13 cellular contexts compared by ENCODE assay signal in the genomic region with DNA sequence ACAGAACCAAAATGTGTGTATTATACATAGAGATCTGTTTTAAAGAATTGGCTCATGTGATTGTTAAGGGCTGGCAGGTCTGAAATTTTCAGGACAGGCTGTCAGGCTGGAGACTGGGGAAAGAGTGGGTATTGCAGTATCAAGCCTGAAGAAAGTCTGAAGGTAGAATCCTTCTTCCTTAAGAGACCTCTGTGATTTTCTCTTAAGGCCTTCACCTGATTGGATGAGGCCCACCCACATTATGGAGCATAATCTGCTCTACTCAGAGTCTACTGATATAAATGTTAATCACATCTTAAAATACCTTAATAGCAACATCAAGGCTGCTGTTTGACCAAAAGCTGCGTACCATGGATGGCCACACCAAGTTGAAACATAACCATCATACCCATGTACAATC. TPM values are rescaled to one million over a fixed set of nuclear protein-coding genes. Genes with fewer than 3 reads are reported as not detected.
DNase-seq lines count a peak whose midpoint lies in the region; ATAC-seq and TF ChIP-seq lines count a peak whose summit lies in the region.
"Had no signal": no experiment of that assay in that cellular context is flagged by ENCODE, and none has a peak within 500 bp of the region (broad histone marks: within the 10 kb centered on the region; RNA-seq: fewer than 3 reads in every experiment).

No MANE protein-coding gene starts in this region.

- no peaks in the 10 kb centered on the region for H3K9me2 ChIP-seq in HCT116 (ENCODE audit: insufficient read depth)

- H3K27me3 ChIP-seq in HCT116 (ENCODE audit: insufficient read depth, low read length) (no peaks in the 10 kb centered on the region), WERI-Rb-1 (ENCODE audit: insufficient read depth, low read depth, severe bottlenecking) (no peaks in the 10 kb centered on the region), esophagus squamous epithelium (no peaks in the 10 kb centered on the region), subcutaneous abdominal adipose tissue (ENCODE audit: control insufficient read depth in 5 of 5, insufficient read depth in 4 of 5, low read length in 5 of 5) (no peaks in the 10 kb centered on the region)
- H3K27me3 ChIP-seq: BLaER1, SJCRH30 had no signal

- H3K4me2 ChIP-seq in HCT116 (ENCODE audit: low read length), result peak overlapping the region; percentile 66; the same call in 1 of the 2 replicates
- H3K4me2 ChIP-seq: BLaER1 had no signal

- intact Hi-C loops in HCT116 (cut with micrococcal nuclease), result no loop called here
- intact Hi-C loops in esophagus squamous epithelium (cut with DNase I), result no loop called here

- H3K9me3 ChIP-seq in HCT116 (ENCODE audit: control insufficient read depth in 1 of 2, insufficient read depth in 1 of 2, low read depth in 1 of 2, low read length in 2 of 2), result no peaks in the 10 kb centered on the region
- H3K9me3 ChIP-seq in WERI-Rb-1 (ENCODE audit: severe bottlenecking), result no peaks in the 10 kb centered on the region
- no peaks in the 10 kb centered on the region for H3K9me3 ChIP-seq in esophagus squamous epithelium
- no peaks in the 10 kb centered on the region for H3K9me3 ChIP-seq in subcutaneous abdominal adipose tissue (ENCODE audit: control insufficient read depth in 5 of 5, low read length in 5 of 5)
- H3K9me3 ChIP-seq: BLaER1, SJCRH30 had no signal

- H3K27ac ChIP-seq in HCT116 (ENCODE audit: low read depth, low read length), result no peak overlapping the region
- H3K27ac ChIP-seq in WERI-Rb-1, result peak overlapping the region; percentile 36; the same call in 1 of the 2 replicates
- H3K27ac ChIP-seq in esophagus squamous epithelium, result peak overlapping the region; percentile 24 to 66 (median 40)
- peak overlapping the region; percentile 45 for H3K27ac ChIP-seq in subcutaneous abdominal adipose tissue (ENCODE audit: low read depth, low read length)
- H3K27ac ChIP-seq: BLaER1, SJCRH30 had no signal

- CTCF ChIA-PET in HCT116 (lab: Charles Lee), result interaction anchor here (1.2 to 1.9 kb wide), 2 partner anchors 43 to 44 kb away, joined by 4 to 6 read pairs; partner anchors contain the start of gene HINT3

- RAD21 ChIA-PET in HCT116 (lab: Charles Lee; ENCODE audit: low non-redundant PET in 1 of 2, low total read pairs in 2 of 2, uncharacterized antibody in 2 of 2, unreplicated experiment in 2 of 2), result no interaction called here

- no TSS peak for BruUV-seq in HCT116 (replicated peaks; lab: Mats Ljungman, UMichigan)

- TF ChIP-seq POLR2A in HCT116 (IDR thresholded peaks at IDR 0.05; ENCODE audit: borderline replicate concordance, extremely low read depth, insufficient read depth, insufficient read length) (no peak), esophagus squamous epithelium (IDR thresholded peaks at IDR 0.05) (no peak)

- H3K9ac ChIP-seq in HCT116 (ENCODE audit: low read length) (no peak overlapping the region), subcutaneous abdominal adipose tissue (ENCODE audit: low read length in 5 of 5) (peak overlapping the region in 2 of 5 donors; percentile 27 to 53)
- H3K9ac ChIP-seq: BLaER1 had no signal

- DNase-seq in HCT116 (ENCODE audit: low read depth, low spot score) (no peak), WERI-Rb-1 (no peak), esophagus squamous epithelium (lab: John Stamatoyannopoulos, UW) (no peak), T-helper 1 cell (no peak), GF-D8 (lab: John Stamatoyannopoulos, UW) (no peak), dermis blood vessel endothelial cell (no peak)
- DNase-seq: NCI-H1436, NCI-H2029 treated with DMSO at 0.1 percent for 48 hours, NCI-H510A treated with DMSO at 0.1 percent for 48 hours had no signal

- 100% methylated on average over 1 of the region's 1 CpG for WGBS in esophagus squamous epithelium, 2 donors

- no peaks in the 10 kb centered on the region for H4K20me1 ChIP-seq in HCT116 (ENCODE audit: insufficient read depth)
- H4K20me1 ChIP-seq: BLaER1 had no signal

- no peak for ATAC-seq in HCT116
- no peak for ATAC-seq in HG02678 (IDR thresholded peaks at IDR 0.05; ENCODE audit: unreplicated experiment)

- no peak for TF ChIP-seq RAD21 in HCT116 (IDR thresholded peaks at IDR 0.05; ENCODE audit: low read depth)

- no peak overlapping the region for H2AFZ ChIP-seq in HCT116 (ENCODE audit: low read depth, low read length, poor library complexity, severe bottlenecking)

- POLR2A ChIA-PET in HCT116 (lab: Charles Lee), result no interaction called here

- TF ChIP-seq CTCF in HCT116 (IDR thresholded peaks at IDR 0.05 in 2 of 3, conservative IDR thresholded peaks at IDR 0.05 in 1 of 3; ENCODE audit: borderline replicate concordance in 1 of 3, insufficient read depth in 1 of 3, low read depth in 2 of 3, low read length in 2 of 3) (no peak), WERI-Rb-1 (IDR thresholded peaks at IDR 0.05; ENCODE audit: low read depth, low read length) (no peak), esophagus squamous epithelium (IDR thresholded peaks at IDR 0.05) (no peak)

- H3K4me3 ChIP-seq in HCT116 (replicated peaks in 1 of 2; ENCODE audit: low read depth in 1 of 2, low read length in 2 of 2) (no peak overlapping the region), WERI-Rb-1 (ENCODE audit: low read depth, low read length) (no peak overlapping the region), esophagus squamous epithelium (no peak overlapping the region), subcutaneous abdominal adipose tissue (ENCODE audit: low read depth in 1 of 5, low read length in 5 of 5) (no peak overlapping the region)
- H3K4me3 ChIP-seq: BLaER1, SJCRH30 had no signal

- H3K4me1 ChIP-seq in HCT116 (ENCODE audit: control insufficient read depth in 1 of 2, insufficient read depth in 2 of 2, low read length in 2 of 2) (peaks cover 8 to 16% of the 10 kb centered on the region in 2 experiments; a peak in 3 of 4 replicates), esophagus squamous epithelium (peaks cover 0 to 26% (median 10%) of the 10 kb centered on the region in 3 donors), subcutaneous abdominal adipose tissue (ENCODE audit: control insufficient read depth in 5 of 5, insufficient read depth in 5 of 5, low read length in 5 of 5) (peaks cover 0 to 9% (median 4%) of the 10 kb centered on the region in 5 donors)
- H3K4me1 ChIP-seq: BLaER1 had no signal

- H3K36me3 ChIP-seq in HCT116 (ENCODE audit: control insufficient read depth in 1 of 2, insufficient read depth in 2 of 2, low read length in 2 of 2) (no peaks in the 10 kb centered on the region), WERI-Rb-1 (no peaks in the 10 kb centered on the region), esophagus squamous epithelium (peaks cover 0 to 44% (median 0%) of the 10 kb centered on the region in 3 donors), subcutaneous abdominal adipose tissue (ENCODE audit: control insufficient read depth in 5 of 5, insufficient read depth in 5 of 5, low read length in 5 of 5) (peaks cover 27 to 47% (median 33%) of the 10 kb centered on the region in 5 donors)
- H3K36me3 ChIP-seq: SJCRH30 had no signal

- no peaks in the 10 kb centered on the region for H3K79me2 ChIP-seq in HCT116 (ENCODE audit: insufficient read depth, low read length)

TF ChIP-seq in HCT116, 20 proteins besides CTCF, POLR2A, EP300 and RAD21:
- no peak for TF ChIP-seq ZFX (IDR thresholded peaks at IDR 0.05)
- no peak for TF ChIP-seq SP1 (IDR thresholded peaks at IDR 0.05; ENCODE audit: low read depth)
- TF ChIP-seq MAX (IDR thresholded peaks at IDR 0.05), result no peak
- TF ChIP-seq JUND (IDR thresholded peaks at IDR 0.05), result no peak
- no peak for TF ChIP-seq YY1 (IDR thresholded peaks at IDR 0.05; ENCODE audit: extremely low read depth, insufficient replicate concordance, low read depth, low read length)
- TF ChIP-seq SRF (IDR thresholded peaks at IDR 0.05; ENCODE audit: low read depth), result no peak
- TF ChIP-seq SIN3A (IDR thresholded peaks at IDR 0.05; ENCODE audit: low read depth), result no peak
- no peak for TF ChIP-seq CBX3 (IDR thresholded peaks at IDR 0.05; ENCODE audit: low read depth)
- no peak for TF ChIP-seq EZH2 (IDR thresholded peaks at IDR 0.05)
- no peak for TF ChIP-seq FOSL1 (IDR thresholded peaks at IDR 0.05; ENCODE audit: low read depth)
- no peak for TF ChIP-seq TCF7L2 (IDR thresholded peaks at IDR 0.05; ENCODE audit: borderline replicate concordance, extremely low read depth, insufficient read depth, insufficient read length)

RNA-seq across cellular contexts. Expression of gene HINT3, which starts 43.4 kb away (rescaled TPM):
- total RNA-seq in HCT116 (2021; ENCODE audit: unreplicated experiment) (12.7 TPM), esophagus squamous epithelium (10 to 100 TPM; 15.4 to 22.5 (median 20.7) TPM), dermis blood vessel endothelial cell (13.0 and 20.3 TPM in 2 replicates)
- polyA plus RNA-seq in HCT116 (2012), result 5.6 and 7.9 TPM in 2 replicates
